Comparison of ENCODE assay signal across 8 cellular contexts in the genomic region with DNA sequence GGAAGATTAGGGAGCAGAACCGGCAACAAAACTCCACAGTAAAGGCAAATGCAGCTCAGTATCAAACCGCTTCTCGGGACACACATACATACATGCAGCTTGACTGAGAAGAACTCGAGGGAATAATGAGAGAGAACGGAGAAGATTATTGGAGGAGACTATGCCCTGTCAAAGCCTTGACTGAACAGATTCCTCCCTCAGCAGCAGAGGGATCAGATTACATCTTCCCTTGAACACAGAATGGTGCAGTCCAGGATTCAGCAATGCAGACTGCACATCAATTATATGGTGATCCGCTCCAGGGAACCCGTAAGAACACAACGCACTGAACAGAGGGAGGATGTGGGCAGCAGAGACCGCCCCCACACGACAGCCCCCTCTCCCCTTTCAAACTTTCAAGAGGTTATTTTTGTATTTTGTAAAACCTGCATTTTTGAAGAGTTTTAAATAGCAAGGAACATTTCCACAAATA.
DNase-seq lines count a peak whose midpoint lies in the region; ATAC-seq, FAIRE-seq and TF ChIP-seq lines count a peak whose summit lies in the region.

No MANE protein-coding gene starts in this region.

- H4K20me1 ChIP-seq in neural cell (ENCODE audit: insufficient read depth) = no peaks in the 10 kb centered on the region

- peak overlapping the region; percentile 79 for H3K27ac ChIP-seq in neural cell (ENCODE audit: low read length)

- peak; percentile 58 for TF ChIP-seq EP300 in neural cell (conservative IDR thresholded peaks at IDR 0.05; ENCODE audit: poor library complexity, severe bottlenecking)

- FAIRE-seq in TTC549 (lab: Jason Lieb, UNC) = peak; percentile 96

- no peaks in the 10 kb centered on the region for H3K9me3 ChIP-seq in neural cell (ENCODE audit: low read length)

- H3K27me3 ChIP-seq in neural cell (ENCODE audit: insufficient read depth, low read depth, low read length) = no peaks in the 10 kb centered on the region

- TF ChIP-seq CTCF in GM10248 (IDR thresholded peaks at IDR 0.05; ENCODE audit: control extremely low read depth, extremely low read depth, low read depth, missing control alignments) (no peak), neural cell (IDR thresholded peaks at IDR 0.05; ENCODE audit: poor library complexity, severe bottlenecking) (no peak)

- ATAC-seq in activated CD4-positive, CD25-positive, alpha-beta regulatory T cell treated with anti-CD3 and anti-CD28 coated beads, Interleukin-2, amount 50 U/mL, for 24 hours = no peak
- ATAC-seq in HG02970 (IDR thresholded peaks at IDR 0.05; ENCODE audit: low FRiP score, unreplicated experiment) = no peak

- peak overlapping the region; percentile 52 for H3K4me2 ChIP-seq in neural cell (ENCODE audit: low read length)

- POLR2A ChIA-PET in GM10248 (lab: Yijun Ruan, JAX) = no interaction called here
- POLR2A ChIA-PET in HEK293T (lab: Yijun Ruan, JAX) = interaction anchor here (0.7 to 1.5 kb wide), 3 partner anchors 10 to 428 kb away, joined by 3 to 4 read pairs (median 3); no protein-coding TSS in a partner anchor

- CTCF ChIA-PET in GM10248 (lab: Yijun Ruan, JAX) = interaction anchor here (1.0 kb wide), 2 partner anchors 27 to 574 kb away, joined by 3 read pairs; no protein-coding TSS in a partner anchor
- CTCF ChIA-PET in HEK293T (lab: Yijun Ruan, JAX) = interaction anchor here (0.7 kb wide), 1 partner anchor 708 kb away, joined by 3 read pairs; no protein-coding TSS in a partner anchor

- peak; percentile 46 for TF ChIP-seq RAD21 in neural cell (conservative IDR thresholded peaks at IDR 0.05)

- H3K9me2 ChIP-seq in neural cell (ENCODE audit: insufficient read depth, low read length) = no peaks in the 10 kb centered on the region

- peak overlapping the region; percentile 66 for H3K4me3 ChIP-seq in neural cell (ENCODE audit: low read length)

- H3K79me2 ChIP-seq in neural cell (replicated peaks; ENCODE audit: insufficient read depth, low read length) = peaks cover 31% of the 10 kb centered on the region

- no peaks in the 10 kb centered on the region for H3K36me3 ChIP-seq in neural cell (ENCODE audit: insufficient read depth, low read length)

- peak overlapping the region; percentile 35 for H2AFZ ChIP-seq in neural cell (ENCODE audit: low read depth, low read length)

- DNase-seq in GM10248 (ENCODE audit: extremely low spot score) = peak; percentile 17
- peak; percentile 76 for DNase-seq in HEK293T (ENCODE audit: extremely low spot score)
- peak; percentile 74 to 98 (median 82) for DNase-seq in NCI-H1417 (lab: John Stamatoyannopoulos, UW)
- DNase-seq in fibroblast of peridontal ligament (ENCODE audit: extremely low read depth) = peak; percentile 97

- H3K9ac ChIP-seq in neural cell (ENCODE audit: low read length) = peak overlapping the region; percentile 66

- H3F3A ChIP-seq in neural cell (ENCODE audit: insufficient read depth, low read length, poor library complexity, severe bottlenecking) = peaks cover 5% of the 10 kb centered on the region

TF ChIP-seq in HEK293T, 16 proteins besides CTCF, POLR2A, EP300 and RAD21:
- TF ChIP-seq, protein P1, sequence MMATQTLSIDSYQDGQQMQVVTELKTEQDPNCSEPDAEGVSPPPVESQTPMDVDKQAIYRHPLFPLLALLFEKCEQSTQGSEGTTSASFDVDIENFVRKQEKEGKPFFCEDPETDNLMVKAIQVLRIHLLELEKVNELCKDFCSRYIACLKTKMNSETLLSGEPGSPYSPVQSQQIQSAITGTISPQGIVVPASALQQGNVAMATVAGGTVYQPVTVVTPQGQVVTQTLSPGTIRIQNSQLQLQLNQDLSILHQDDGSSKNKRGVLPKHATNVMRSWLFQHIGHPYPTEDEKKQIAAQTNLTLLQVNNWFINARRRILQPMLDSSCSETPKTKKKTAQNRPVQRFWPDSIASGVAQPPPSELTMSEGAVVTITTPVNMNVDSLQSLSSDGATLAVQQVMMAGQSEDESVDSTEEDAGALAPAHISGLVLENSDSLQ (IDR thresholded peaks at IDR 0.05) = peak; percentile 92
- TF ChIP-seq SP1 (IDR thresholded peaks at IDR 0.05) (no peak), ARNT (IDR thresholded peaks at IDR 0.05) (no peak)

TF ChIP-seq in neural cell, 6 proteins besides CTCF, POLR2A, EP300 and RAD21:
- TF ChIP-seq MXI1 (conservative IDR thresholded peaks at IDR 0.05; ENCODE audit: poor library complexity, severe bottlenecking) (no peak), TAF1 (IDR thresholded peaks at IDR 0.05; ENCODE audit: low read depth) (peak; percentile 40), POLR2AphosphoS5 (IDR thresholded peaks at IDR 0.05) (peak; percentile 76), SMC3 (conservative IDR thresholded peaks at IDR 0.05; ENCODE audit: poor library complexity) (peak; percentile 52), EZH2 (IDR thresholded peaks at IDR 0.05; ENCODE audit: borderline replicate concordance, insufficient read depth, low read length, poor library complexity, severe bottlenecking) (no peak)
- TF ChIP-seq, protein P2, sequence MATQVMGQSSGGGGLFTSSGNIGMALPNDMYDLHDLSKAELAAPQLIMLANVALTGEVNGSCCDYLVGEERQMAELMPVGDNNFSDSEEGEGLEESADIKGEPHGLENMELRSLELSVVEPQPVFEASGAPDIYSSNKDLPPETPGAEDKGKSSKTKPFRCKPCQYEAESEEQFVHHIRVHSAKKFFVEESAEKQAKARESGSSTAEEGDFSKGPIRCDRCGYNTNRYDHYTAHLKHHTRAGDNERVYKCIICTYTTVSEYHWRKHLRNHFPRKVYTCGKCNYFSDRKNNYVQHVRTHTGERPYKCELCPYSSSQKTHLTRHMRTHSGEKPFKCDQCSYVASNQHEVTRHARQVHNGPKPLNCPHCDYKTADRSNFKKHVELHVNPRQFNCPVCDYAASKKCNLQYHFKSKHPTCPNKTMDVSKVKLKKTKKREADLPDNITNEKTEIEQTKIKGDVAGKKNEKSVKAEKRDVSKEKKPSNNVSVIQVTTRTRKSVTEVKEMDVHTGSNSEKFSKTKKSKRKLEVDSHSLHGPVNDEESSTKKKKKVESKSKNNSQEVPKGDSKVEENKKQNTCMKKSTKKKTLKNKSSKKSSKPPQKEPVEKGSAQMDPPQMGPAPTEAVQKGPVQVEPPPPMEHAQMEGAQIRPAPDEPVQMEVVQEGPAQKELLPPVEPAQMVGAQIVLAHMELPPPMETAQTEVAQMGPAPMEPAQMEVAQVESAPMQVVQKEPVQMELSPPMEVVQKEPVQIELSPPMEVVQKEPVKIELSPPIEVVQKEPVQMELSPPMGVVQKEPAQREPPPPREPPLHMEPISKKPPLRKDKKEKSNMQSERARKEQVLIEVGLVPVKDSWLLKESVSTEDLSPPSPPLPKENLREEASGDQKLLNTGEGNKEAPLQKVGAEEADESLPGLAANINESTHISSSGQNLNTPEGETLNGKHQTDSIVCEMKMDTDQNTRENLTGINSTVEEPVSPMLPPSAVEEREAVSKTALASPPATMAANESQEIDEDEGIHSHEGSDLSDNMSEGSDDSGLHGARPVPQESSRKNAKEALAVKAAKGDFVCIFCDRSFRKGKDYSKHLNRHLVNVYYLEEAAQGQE (IDR thresholded peaks at IDR 0.05; ENCODE audit: borderline replicate concordance) = no peak
TF ChIP-seq in neural cell: peak in this region for 3.

Comparison
In these comparisons a context has a peak if more than half of its experiments do, and no peak if none do; other contexts are left out.
1. DNase-seq: peak in every context shown above with its lines; median percentile 97 in fibroblast of peridontal ligament; 82 in NCI-H1417; 76 in HEK293T; 17 in GM10248.